Comparison of ENCODE assay signal across 26 cellular contexts in the genomic region with DNA sequence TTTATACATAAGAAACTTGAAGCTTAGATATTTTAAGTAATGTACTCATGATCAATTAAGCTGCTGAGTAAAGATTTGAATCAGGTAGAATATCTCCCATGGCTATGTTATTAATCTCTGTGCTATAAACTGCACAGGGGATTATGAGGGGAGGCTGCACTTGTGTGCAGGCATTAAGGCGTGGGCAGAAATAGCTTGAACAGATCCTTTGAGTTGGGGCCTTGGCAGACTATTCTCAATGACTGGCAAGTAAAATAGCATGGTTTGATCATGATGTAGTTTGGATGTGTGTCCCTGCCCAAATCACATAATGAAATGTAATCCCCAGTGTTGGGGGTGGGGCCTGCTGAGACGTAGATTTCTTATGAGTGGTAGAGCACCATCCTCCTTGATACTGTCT.
"Had no signal": no experiment of that assay in that cellular context is flagged by ENCODE, and none has a peak within 500 bp of the region (broad histone marks: within the 10 kb centered on the region; RNA-seq: fewer than 3 reads in every experiment).

No MANE protein-coding gene starts in this region.

- FAIRE-seq: astrocyte, TTC549 had no signal

- H3K27ac ChIP-seq: brain microvascular endothelial cell had no signal

- ATAC-seq: activated CD8-positive, alpha-beta memory T cell treated with anti-CD3 and anti-CD28 coated beads, Interleukin-2, amount 10 ng/mL, durations not matched to agents 7 days and 5 days; T-cell had no signal

- H3K9me3 Mint-ChIP-seq: activated B cell treated with CpG ODN at 0.5 μM for 24 hours; activated CD4-positive, alpha-beta T cell treated with anti-CD3 and anti-CD28 coated beads, Interleukin-2, amount 10 ng/mL, durations not matched to agents 24 days and 14 days; activated T-cell treated with anti-CD3 and anti-CD28 coated beads, Interleukin-2, amount 50 U/mL, for 24 hours had no signal

- H3K36me3 ChIP-seq: brain microvascular endothelial cell had no signal

- H3K27me3 ChIP-seq: brain microvascular endothelial cell had no signal

- DNase-seq: activated B cell treated with CpG ODN at 0.5 μM for 24 hours; activated CD4-positive, alpha-beta T cell treated with anti-CD3 and anti-CD28 coated beads for 1 hour; activated CD4-positive, alpha-beta T cell treated with anti-CD3 and anti-CD28 coated beads, Interleukin-2, amount 10 ng/mL, durations not matched to agents 24 days and 14 days; activated CD4-positive, alpha-beta T cell treated with anti-CD3 and anti-CD28 coated beads, Interleukin-2, amount 50 U/mL, for 48 hours; activated CD8-positive, alpha-beta memory T cell treated with anti-CD3 and anti-CD28 coated beads, Interleukin-2, amount 10 ng/mL, durations not matched to agents 7 days and 5 days; activated effector memory CD4-positive, alpha-beta T cell treated with anti-CD3 and anti-CD28 coated beads, Interleukin-2, amount 50 U/mL, for 16 hours; activated naive CD4-positive, alpha-beta T cell treated with Interleukin-2 at 50 U/mL for 16 hours; activated T-cell treated with anti-CD3 and anti-CD28 coated beads, Interleukin-2, amount 50 U/mL, for 24 hours; amygdala; brain microvascular endothelial cell; Kasumi-1; KBM-7; NCI-H1105 treated with DMSO at 0.1 percent for 48 hours; NCI-H1436 treated with DMSO at 0.1 percent for 48 hours; NCI-H187; NCI-H2081 treated with DMSO at 0.1 percent for 48 hours; NCI-H446 treated with DMSO at 0.1 percent for 48 hours; NCI-H524 treated with DMSO at 0.1 percent for 48 hours; NCI-H748 treated with DMSO at 0.1 percent for 48 hours; SIG-M5; T-cell; T-helper 2 cell; T1000 had no signal

- H3K27ac Mint-ChIP-seq: activated B cell treated with CpG ODN at 0.5 μM for 24 hours; activated CD4-positive, alpha-beta T cell treated with anti-CD3 and anti-CD28 coated beads, Interleukin-2, amount 10 ng/mL, durations not matched to agents 24 days and 14 days; activated CD8-positive, alpha-beta memory T cell treated with anti-CD3 and anti-CD28 coated beads, Interleukin-2, amount 10 ng/mL, durations not matched to agents 7 days and 5 days; activated naive CD8-positive, alpha-beta T cell; activated T-cell treated with anti-CD3 and anti-CD28 coated beads, Interleukin-2, amount 50 U/mL, for 24 hours; T-cell had no signal

- H3K27me3 Mint-ChIP-seq: activated CD4-positive, alpha-beta T cell treated with anti-CD3 and anti-CD28 coated beads, Interleukin-2, amount 10 ng/mL, durations not matched to agents 24 days and 14 days; activated CD8-positive, alpha-beta memory T cell treated with anti-CD3 and anti-CD28 coated beads, Interleukin-2, amount 10 ng/mL, durations not matched to agents 7 days and 5 days; activated naive CD8-positive, alpha-beta T cell; activated T-cell treated with anti-CD3 and anti-CD28 coated beads, Interleukin-2, amount 50 U/mL, for 24 hours had no signal

- H3K36me3 Mint-ChIP-seq: activated CD8-positive, alpha-beta memory T cell treated with anti-CD3 and anti-CD28 coated beads, Interleukin-2, amount 10 ng/mL, durations not matched to agents 7 days and 5 days; activated naive CD8-positive, alpha-beta T cell; T-cell had no signal

- H3K4me3 Mint-ChIP-seq: activated B cell treated with CpG ODN at 0.5 μM for 24 hours; activated CD4-positive, alpha-beta T cell treated with anti-CD3 and anti-CD28 coated beads, Interleukin-2, amount 10 ng/mL, durations not matched to agents 24 days and 14 days; activated CD8-positive, alpha-beta memory T cell treated with anti-CD3 and anti-CD28 coated beads, Interleukin-2, amount 10 ng/mL, durations not matched to agents 7 days and 5 days; activated naive CD8-positive, alpha-beta T cell; activated T-cell treated with anti-CD3 and anti-CD28 coated beads, Interleukin-2, amount 50 U/mL, for 24 hours; T-cell had no signal

- H3K4me1 Mint-ChIP-seq: activated B cell treated with CpG ODN at 0.5 μM for 24 hours; activated CD4-positive, alpha-beta T cell treated with anti-CD3 and anti-CD28 coated beads, Interleukin-2, amount 10 ng/mL, durations not matched to agents 24 days and 14 days; activated CD8-positive, alpha-beta memory T cell treated with anti-CD3 and anti-CD28 coated beads, Interleukin-2, amount 10 ng/mL, durations not matched to agents 7 days and 5 days; T-cell had no signal
